In the genomic region with DNA sequence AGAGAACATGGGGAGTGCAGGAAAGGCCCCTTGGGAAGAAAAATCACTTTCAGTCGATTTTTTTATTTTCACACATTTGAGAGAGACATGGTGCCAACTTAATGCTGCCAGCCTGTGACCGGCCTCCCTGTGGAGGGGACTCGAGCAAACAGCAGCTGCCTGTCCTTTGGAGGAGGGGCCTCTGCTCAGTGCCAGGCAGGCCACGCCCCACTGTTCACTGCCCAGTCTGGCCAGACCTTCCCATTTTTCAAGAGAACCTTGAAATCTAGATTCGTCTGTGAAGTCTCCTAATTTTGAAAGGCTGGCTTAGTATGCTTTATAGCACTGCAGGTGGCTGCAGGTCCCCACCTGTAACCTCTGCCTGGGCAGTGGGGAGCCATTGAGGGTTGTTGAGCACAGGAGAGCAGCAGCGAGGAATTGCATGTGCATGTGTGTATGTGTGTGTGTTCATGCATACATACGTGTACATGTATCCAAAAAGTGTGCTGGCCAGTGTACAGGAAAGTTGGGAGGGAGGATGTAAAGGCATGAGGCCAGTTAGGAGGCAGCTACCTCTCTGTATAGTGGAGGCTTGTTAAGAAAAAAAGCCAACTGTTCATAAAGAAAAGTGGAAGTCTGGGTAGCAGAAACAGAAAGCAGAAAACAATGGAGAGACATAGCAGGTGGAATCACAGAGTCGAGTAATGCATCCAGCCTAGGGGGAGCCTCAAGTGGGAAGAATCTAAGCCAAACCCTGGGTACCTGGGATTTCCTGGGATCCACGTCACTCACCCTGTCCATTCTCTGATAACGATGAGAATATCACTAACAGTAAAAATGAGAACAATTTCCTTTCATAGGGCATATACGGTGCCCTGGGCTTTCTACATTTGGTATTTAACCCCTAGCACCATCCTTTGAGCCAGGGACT, we compare ENCODE assay signal across 1 cellular context.
TF ChIP-seq lines count a peak whose summit lies in the region.

No MANE protein-coding gene starts in this region.

TF ChIP-seq in HepG2, 621 proteins besides CTCF, POLR2A, EP300 and RAD21 (continued from another document):
- TF ChIP-seq, protein P1, sequence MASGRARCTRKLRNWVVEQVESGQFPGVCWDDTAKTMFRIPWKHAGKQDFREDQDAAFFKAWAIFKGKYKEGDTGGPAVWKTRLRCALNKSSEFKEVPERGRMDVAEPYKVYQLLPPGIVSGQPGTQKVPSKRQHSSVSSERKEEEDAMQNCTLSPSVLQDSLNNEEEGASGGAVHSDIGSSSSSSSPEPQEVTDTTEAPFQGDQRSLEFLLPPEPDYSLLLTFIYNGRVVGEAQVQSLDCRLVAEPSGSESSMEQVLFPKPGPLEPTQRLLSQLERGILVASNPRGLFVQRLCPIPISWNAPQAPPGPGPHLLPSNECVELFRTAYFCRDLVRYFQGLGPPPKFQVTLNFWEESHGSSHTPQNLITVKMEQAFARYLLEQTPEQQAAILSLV (CRISPR knock-in tag; IDR thresholded peaks at IDR 0.05; ENCODE audit: borderline replicate concordance) = no peak
- TF ChIP-seq PRPF4 (IDR thresholded peaks at IDR 0.05; ENCODE audit: low read depth, low read length, poor library complexity, severe bottlenecking) (no peak), ZMYM3 (CRISPR knock-in tag; IDR thresholded peaks at IDR 0.05) (peak; percentile 62; the same call in 1 of the 2 replicates), CREB1 (IDR thresholded peaks at IDR 0.05) (no peak), CREB1 (CRISPR knock-in tag; IDR thresholded peaks at IDR 0.05) (no peak), ZNF558 (CRISPR knock-in tag; IDR thresholded peaks at IDR 0.05; ENCODE audit: borderline replicate concordance) (no peak), ZNF546 (CRISPR knock-in tag; conservative IDR thresholded peaks at IDR 0.05) (no peak), TCF7 (IDR thresholded peaks at IDR 0.05; ENCODE audit: low read depth) (no peak)
- TF ChIP-seq, protein P2, sequence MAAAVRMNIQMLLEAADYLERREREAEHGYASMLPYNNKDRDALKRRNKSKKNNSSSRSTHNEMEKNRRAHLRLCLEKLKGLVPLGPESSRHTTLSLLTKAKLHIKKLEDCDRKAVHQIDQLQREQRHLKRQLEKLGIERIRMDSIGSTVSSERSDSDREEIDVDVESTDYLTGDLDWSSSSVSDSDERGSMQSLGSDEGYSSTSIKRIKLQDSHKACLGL (CRISPR knock-in tag; IDR thresholded peaks at IDR 0.05) = peak; percentile 23; the same call in 1 of the 2 replicates
- TF ChIP-seq, protein P3, sequence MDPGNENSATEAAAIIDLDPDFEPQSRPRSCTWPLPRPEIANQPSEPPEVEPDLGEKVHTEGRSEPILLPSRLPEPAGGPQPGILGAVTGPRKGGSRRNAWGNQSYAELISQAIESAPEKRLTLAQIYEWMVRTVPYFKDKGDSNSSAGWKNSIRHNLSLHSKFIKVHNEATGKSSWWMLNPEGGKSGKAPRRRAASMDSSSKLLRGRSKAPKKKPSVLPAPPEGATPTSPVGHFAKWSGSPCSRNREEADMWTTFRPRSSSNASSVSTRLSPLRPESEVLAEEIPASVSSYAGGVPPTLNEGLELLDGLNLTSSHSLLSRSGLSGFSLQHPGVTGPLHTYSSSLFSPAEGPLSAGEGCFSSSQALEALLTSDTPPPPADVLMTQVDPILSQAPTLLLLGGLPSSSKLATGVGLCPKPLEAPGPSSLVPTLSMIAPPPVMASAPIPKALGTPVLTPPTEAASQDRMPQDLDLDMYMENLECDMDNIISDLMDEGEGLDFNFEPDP (CRISPR knock-in tag; conservative IDR thresholded peaks at IDR 0.05) = 0 out of 2 replicates have a peak, but pooled peaks have one; percentile 64
